In genomic region chr1:108745980-108746381, GRCh38 we compare ENCODE assay signal across 8 cellular contexts.
DNase-seq lines count a peak whose midpoint lies in the region; ATAC-seq and TF ChIP-seq lines count a peak whose summit lies in the region.

No MANE protein-coding gene starts in this region.

- H3K4me3 ChIP-seq in OCI-LY1 (ENCODE audit: low read depth, low read length, poor library complexity, severe bottlenecking) (no peak overlapping the region), duodenal mucosa (ENCODE audit: low read depth in 1 of 2, low read length in 2 of 2) (peak overlapping the region in 1 of 2 donors; percentile 40), neuron (ENCODE audit: low read length) (peak overlapping the region; percentile 31)

- H3K27ac ChIP-seq in C4-2B, result peak overlapping the region; percentile 96
- no peak overlapping the region for H3K27ac ChIP-seq in OCI-LY1 (ENCODE audit: low read depth, low read length, poor library complexity, severe bottlenecking)
- H3K27ac ChIP-seq in duodenal mucosa (ENCODE audit: low read depth, low read length), result no peak overlapping the region

- H3K36me3 ChIP-seq in OCI-LY1 (ENCODE audit: insufficient read depth, low read length), result peaks cover 6% of the 10 kb centered on the region; the same call in 1 of the 2 replicates
- peaks cover 1 to 5% of the 10 kb centered on the region in 2 donors for H3K36me3 ChIP-seq in duodenal mucosa (ENCODE audit: control insufficient read depth in 1 of 2, insufficient read depth in 2 of 2, low read length in 2 of 2)
- peaks cover 3% of the 10 kb centered on the region for H3K36me3 ChIP-seq in neuron (ENCODE audit: insufficient read depth, low read length)

- no peaks in the 10 kb centered on the region for H3K9me2 ChIP-seq in OCI-LY1 (ENCODE audit: low read depth, low read length)

- no peaks in the 10 kb centered on the region for H3K9me3 ChIP-seq in OCI-LY1 (ENCODE audit: low read length)
- no peaks in the 10 kb centered on the region for H3K9me3 ChIP-seq in duodenal mucosa (ENCODE audit: control insufficient read depth in 1 of 2, low read length in 2 of 2)
- no peaks in the 10 kb centered on the region for H3K9me3 ChIP-seq in neuron (ENCODE audit: low read length)

- DNase-seq in central memory CD4-positive, alpha-beta T cell, result no peak
- DNase-seq in GM13976 (ENCODE audit: low spot score), result no peak

- peaks cover 5% of the 10 kb centered on the region; the same call in 1 of the 2 replicates for H3K79me2 ChIP-seq in OCI-LY1 (ENCODE audit: insufficient read depth, low read length)

- TF ChIP-seq CTCF in C4-2B (conservative IDR thresholded peaks at IDR 0.05), result 0 out of 2 replicates have a peak, but pooled peaks have one; percentile 89
- TF ChIP-seq CTCF in OCI-LY1 (IDR thresholded peaks at IDR 0.05; ENCODE audit: low read length), result no peak
- TF ChIP-seq CTCF in GM13976 (IDR thresholded peaks at IDR 0.05; ENCODE audit: borderline replicate concordance, control extremely low read depth, extremely low read depth, insufficient read depth, missing control alignments), result no peak

- H3K4me1 ChIP-seq in OCI-LY1 (ENCODE audit: insufficient read depth, low read length, severe bottlenecking) (peaks cover 15% of the 10 kb centered on the region), duodenal mucosa (ENCODE audit: control insufficient read depth in 1 of 2, insufficient read depth in 2 of 2, low read length in 2 of 2) (peaks cover 0 to 11% of the 10 kb centered on the region in 2 donors), neuron (ENCODE audit: insufficient read depth, low read length) (peaks cover 7% of the 10 kb centered on the region)

- no peaks in the 10 kb centered on the region for H4K20me1 ChIP-seq in OCI-LY1 (ENCODE audit: insufficient read depth, low read length)

- ATAC-seq in GM19455 (IDR thresholded peaks at IDR 0.05; ENCODE audit: unreplicated experiment) (no peak), HG02623 (IDR thresholded peaks at IDR 0.05; ENCODE audit: unreplicated experiment) (no peak)

- H3K9ac ChIP-seq in OCI-LY1 (ENCODE audit: low read length) (no peak overlapping the region), duodenal mucosa (ENCODE audit: low read depth in 1 of 2, low read length in 2 of 2) (peak overlapping the region; percentile 14 to 39)

- in situ Hi-C loops in GM13976 (cut with MboI; ENCODE audit: low sequenced_read_pairs, unreplicated experiment), result no loop called here

- no peaks in the 10 kb centered on the region for H3F3A ChIP-seq in OCI-LY1 (ENCODE audit: insufficient read depth, low read length)

- H3K27me3 ChIP-seq in OCI-LY1 (ENCODE audit: insufficient read depth, low read length) (no peaks in the 10 kb centered on the region), duodenal mucosa (ENCODE audit: control insufficient read depth in 1 of 2, insufficient read depth in 2 of 2, low read length in 2 of 2) (no peaks in the 10 kb centered on the region), neuron (ENCODE audit: insufficient read depth, low read length) (peaks cover 6% of the 10 kb centered on the region)

- H2AFZ ChIP-seq in OCI-LY1 (ENCODE audit: low read length), result 0 out of 2 replicates have a peak overlapping the region, but pooled peaks have one; percentile 36
- H2AFZ ChIP-seq in neuron (ENCODE audit: low read depth, low read length), result peak overlapping the region; percentile 59

- peak overlapping the region; percentile 48 for H3K4me2 ChIP-seq in OCI-LY1 (ENCODE audit: low read length)
